10 cellular contexts compared by ENCODE assay signal in genomic region chr11:124839051-124839971, GRCh38. TPM values are rescaled to one million over a fixed set of nuclear protein-coding genes. Genes with fewer than 3 reads are reported as not detected.
DNase-seq lines count a peak whose midpoint lies in the region; ATAC-seq, FAIRE-seq and TF ChIP-seq lines count a peak whose summit lies in the region.
"Had no signal": no experiment of that assay in that cellular context is flagged by ENCODE, and none has a peak within 500 bp of the region (broad histone marks: within the 10 kb centered on the region; RNA-seq: fewer than 3 reads in every experiment).

No MANE protein-coding gene starts in this region.

- H3K4me2 ChIP-seq in astrocyte (ENCODE audit: low read length): peak overlapping the region; percentile 78
- H3K4me2 ChIP-seq in HepG2 (ENCODE audit: low read depth, low read length): peak overlapping the region; percentile 64

- ATAC-seq in HepG2 (peak; percentile 46), upper lobe of left lung (ENCODE audit: low FRiP score in 2 of 2) (no peak), GM19328 (IDR thresholded peaks at IDR 0.05; ENCODE audit: unreplicated experiment) (no peak)

- FAIRE-seq in astrocyte (lab: Jason Lieb, UNC): no peak
- no peak for FAIRE-seq in HepG2 (lab: Jason Lieb, UNC)

- H3K4me1 ChIP-seq in astrocyte (ENCODE audit: insufficient read depth, low read length) (peaks cover 20% of the 10 kb centered on the region), HepG2 (ENCODE audit: insufficient read depth, low read length) (peaks cover 38% of the 10 kb centered on the region), upper lobe of left lung (peaks cover 28 to 40% (median 39%) of the 10 kb centered on the region in 4 donors)

- peak overlapping the region; percentile 67 for H2AFZ ChIP-seq in astrocyte (ENCODE audit: low read depth, low read length)
- no peak overlapping the region for H2AFZ ChIP-seq in HepG2 (ENCODE audit: low read length)

- no peak for TF ChIP-seq RAD21 in HepG2 (CRISPR knock-in tag; IDR thresholded peaks at IDR 0.05)

- no peaks in the 10 kb centered on the region for H4K20me1 ChIP-seq in astrocyte (ENCODE audit: insufficient read depth, low read length)
- H4K20me1 ChIP-seq in HepG2 (ENCODE audit: insufficient read depth, low read length): no peaks in the 10 kb centered on the region

- 0% methylated on average over 5 of the region's 88 CpGs for whole genome bisulfite sequencing in HepG2 (ENCODE audit: low lambda C conversion rate)
- WGBS in upper lobe of left lung, 2 donors: 4 to 10% methylated on average over 4 to 31 of the region's 88 CpGs

- BruUV-seq in HepG2 (replicated peaks; lab: Mats Ljungman, UMichigan): no TSS peak

- H3K36me3 ChIP-seq in astrocyte (ENCODE audit: insufficient read depth, low read length) (no peaks in the 10 kb centered on the region), HepG2 (replicated peaks in 1 of 2; ENCODE audit: control insufficient read depth in 1 of 2, insufficient read depth in 2 of 2, low read length in 2 of 2) (no peaks in the 10 kb centered on the region), upper lobe of left lung (no peaks in the 10 kb centered on the region)

- peaks cover 2% of the 10 kb centered on the region for H3K4me1 Mint-ChIP-seq in astrocyte (ENCODE audit: low read depth, unreplicated experiment)

- H3K27me3 ChIP-seq in astrocyte (ENCODE audit: insufficient read depth, low read length) (peaks cover 63% of the 10 kb centered on the region), HepG2 (ENCODE audit: control insufficient read depth in 1 of 2, insufficient read depth in 2 of 2, low read length in 2 of 2) (peaks cover 14 to 68% of the 10 kb centered on the region in 2 experiments), upper lobe of left lung (peaks cover 0 to 34% (median 17%) of the 10 kb centered on the region in 4 donors)

- H3K4me3 ChIP-seq in astrocyte (ENCODE audit: insufficient read depth, low read depth, low read length) (peak overlapping the region; percentile 31), HepG2 (replicated peaks in 1 of 3; ENCODE audit: insufficient read depth in 1 of 3, low read depth in 2 of 3, low read length in 3 of 3) (peak overlapping the region; percentile 30 to 63 (median 35); a peak in 4 of 6 replicates), upper lobe of left lung (peak overlapping the region; percentile 10 to 40 (median 24))

- in situ Hi-C loops in HepG2 (cut with HindIII; ENCODE audit: extremely low pct_ligation_motif_present, low pct_unique_long_range_greater_than_20kb): loop anchor here (5.0 kb wide), 2 partner anchors 167 to 197 kb away; partner anchors contain the start of genes SIAE and SPA17

- no peaks in the 10 kb centered on the region for H3K36me3 Mint-ChIP-seq in astrocyte (ENCODE audit: low read depth, unreplicated experiment)

- peak; percentile 11 for DNase-seq in activated naive CD4-positive, alpha-beta T cell treated with Interleukin-2 at 50 U/mL for 16 hours
- no peak for DNase-seq in activated naive CD4-positive, alpha-beta T cell (lab: John Stamatoyannopoulos, UW)
- DNase-seq in astrocyte (ENCODE audit: low read depth): no peak
- DNase-seq in HepG2 (ENCODE audit: low spot score): no peak
- peak in 1 of 2 donors; percentile 86 for DNase-seq in upper lobe of left lung
- DNase-seq in NCI-H2107 (lab: John Stamatoyannopoulos, UW): no peak
- no peak for DNase-seq in T1000 (lab: John Stamatoyannopoulos, UW)
- DNase-seq: activated gamma-delta T cell, GDM1 had no signal

- TF ChIP-seq EP300 in HepG2 (IDR thresholded peaks at IDR 0.05; ENCODE audit: low read depth in 2 of 2, low read length in 2 of 2) (no peak), HepG2 (CRISPR knock-in tag; IDR thresholded peaks at IDR 0.05; ENCODE audit: borderline replicate concordance) (no peak), upper lobe of left lung (IDR thresholded peaks at IDR 0.05) (no peak)

- no peak for TF ChIP-seq CTCF in astrocyte (IDR thresholded peaks at IDR 0.05; ENCODE audit: insufficient read depth, low read depth, low read length)
- TF ChIP-seq CTCF in HepG2 (CRISPR knock-in tag; IDR thresholded peaks at IDR 0.05): no peak
- TF ChIP-seq CTCF in upper lobe of left lung (IDR thresholded peaks at IDR 0.05): no peak

- no peak overlapping the region for H3K9ac ChIP-seq in astrocyte (ENCODE audit: low read length)
- H3K9ac ChIP-seq in HepG2 (ENCODE audit: insufficient read depth, low read depth, low read length): no peak overlapping the region

- intact Hi-C loops in HepG2 (cut with micrococcal nuclease; ENCODE audit: unreplicated experiment): no loop called here

- POLR2A ChIA-PET in HepG2 (lab: Yijun Ruan, JAX): no interaction called here

- H3K79me2 ChIP-seq in astrocyte (ENCODE audit: insufficient read depth, low read length) (no peaks in the 10 kb centered on the region), HepG2 (ENCODE audit: insufficient read depth, low read length) (no peaks in the 10 kb centered on the region)

- peaks cover 6% of the 10 kb centered on the region for H3K9me3 ChIP-seq in astrocyte (ENCODE audit: insufficient read depth, low read depth, low read length)
- H3K9me3 ChIP-seq in HepG2 (ENCODE audit: low read length): no peaks in the 10 kb centered on the region
- no peaks in the 10 kb centered on the region for H3K9me3 ChIP-seq in upper lobe of left lung

- H3K27ac ChIP-seq in astrocyte (ENCODE audit: low read depth, low read length): no peak overlapping the region
- no peak overlapping the region for H3K27ac ChIP-seq in HepG2 (ENCODE audit: extremely low read length, insufficient read depth, low read length)
- H3K27ac ChIP-seq in upper lobe of left lung: no peak overlapping the region

- TF ChIP-seq POLR2A in HepG2 (IDR thresholded peaks at IDR 0.05; ENCODE audit: insufficient read depth in 1 of 2, low read depth in 2 of 2, low read length in 2 of 2) (no peak), upper lobe of left lung (IDR thresholded peaks at IDR 0.05) (no peak)

- H3K4me3 Mint-ChIP-seq in astrocyte (ENCODE audit: unreplicated experiment): peak overlapping the region; percentile 34

- H3K27me3 Mint-ChIP-seq in astrocyte (ENCODE audit: low read depth, unreplicated experiment): peaks cover 60% of the 10 kb centered on the region

- H3K27ac Mint-ChIP-seq in astrocyte (ENCODE audit: unreplicated experiment): no peak overlapping the region

- peaks cover 3% of the 10 kb centered on the region for H3K9me3 Mint-ChIP-seq in astrocyte (ENCODE audit: unreplicated experiment)

- CTCF ChIA-PET in HepG2 (lab: Yijun Ruan, JAX; ENCODE audit: low intra/inter-chr PET ratio, low total read pairs): interaction anchor here (4.5 kb wide), 1 partner anchor 170 kb away, joined by 45 read pairs; no protein-coding TSS in a partner anchor

RNA-seq across cellular contexts. Expression of gene ROBO3, which starts 25.9 kb away (rescaled TPM):
- total RNA-seq in astrocyte (12.9 and 14.5 TPM in 2 replicates), HepG2 (2016; rRNA removed; fragmentation: Illumina TruSeq; extraction: Trizol) (0.07 TPM in 1 of 2 replicates, not detected in the other), upper lobe of left lung (10 to 100 TPM in 2 of 6 donors, 1 to 10 TPM in 4; 6.4 to 40.9 (median 7.5) TPM)
- total RNA-seq in HepG2 (2016; cell fraction: cytosol; rRNA removed; fragmentation: Illumina TruSeq; extraction: Trizol; ENCODE audit: low read depth): not detected in 2 replicates
- 0.28 TPM in 1 of 2 replicates, not detected in the other for total RNA-seq in HepG2 (2016; cell fraction: insoluble cytoplasmic fraction; rRNA removed; fragmentation: Illumina TruSeq; extraction: Trizol)
- 0.24 and 0.25 TPM in 2 replicates for total RNA-seq in HepG2 (2016; cell fraction: membrane; rRNA removed; fragmentation: Illumina TruSeq; extraction: Trizol)
- total RNA-seq in HepG2 (2016; cell fraction: nucleus; rRNA removed; fragmentation: Illumina TruSeq; extraction: Trizol): 0.44 and 0.96 TPM in 2 replicates
- 2.2 and 2.4 TPM in 2 replicates for polyA plus RNA-seq in HepG2 (2011; rRNA removed)
- 0.49 and 2.1 TPM in 2 replicates for polyA plus RNA-seq in HepG2 (2011; cell fraction: cytosol; rRNA removed)
- polyA plus RNA-seq in HepG2 (2011; cell fraction: nucleus; rRNA removed): 10.4 and 24.0 TPM in 2 replicates
- 2.3 and 3.0 TPM in 2 replicates for polyA plus RNA-seq in HepG2 (2012)
- polyA plus RNA-seq in HepG2 (2016; cell fraction: cytosol; fragmentation: Illumina TruSeq; extraction: Trizol; ENCODE audit: low read depth): 0.10 and 0.23 TPM in 2 replicates
- 0.28 TPM in 1 of 2 replicates, not detected in the other for polyA plus RNA-seq in HepG2 (2016; cell fraction: insoluble cytoplasmic fraction; fragmentation: Illumina TruSeq; extraction: Trizol; ENCODE audit: low read depth)
- 0.50 TPM in 1 of 2 replicates, not detected in the other for polyA plus RNA-seq in HepG2 (2016; cell fraction: membrane; fragmentation: Illumina TruSeq; extraction: Trizol; ENCODE audit: low read depth)
- 0.48 and 0.88 TPM in 2 replicates for polyA plus RNA-seq in HepG2 (2016; cell fraction: nucleus; fragmentation: Illumina TruSeq; extraction: Trizol; ENCODE audit: insufficient read depth, low read depth)
- 1.2 TPM in 1 of 2 replicates, not detected in the other for polyA minus RNA-seq in HepG2 (2011; rRNA and poly(A)+ RNA removed; ENCODE audit: low replicate concordance)
- not detected in 2 replicates for polyA minus RNA-seq in HepG2 (2011; cell fraction: cytosol; rRNA and poly(A)+ RNA removed)
- 1.2 and 1.7 TPM in 2 replicates for polyA minus RNA-seq in HepG2 (2011; cell fraction: nucleus; rRNA and poly(A)+ RNA removed)

RNA-seq across cellular contexts. Expression of gene MSANTD2, which starts 39.1 kb away (rescaled TPM):
- total RNA-seq in astrocyte (13.7 and 18.7 TPM in 2 replicates), HepG2 (2016; rRNA removed; fragmentation: Illumina TruSeq; extraction: Trizol) (6.8 and 10.1 TPM in 2 replicates), upper lobe of left lung (10 to 100 TPM; 10.5 to 69.1 (median 14.0) TPM)
- total RNA-seq in HepG2 (2016; cell fraction: cytosol; rRNA removed; fragmentation: Illumina TruSeq; extraction: Trizol; ENCODE audit: low read depth): 2.0 and 2.6 TPM in 2 replicates
- total RNA-seq in HepG2 (2016; cell fraction: insoluble cytoplasmic fraction; rRNA removed; fragmentation: Illumina TruSeq; extraction: Trizol): 5.6 and 10.3 TPM in 2 replicates
- 4.5 and 5.1 TPM in 2 replicates for total RNA-seq in HepG2 (2016; cell fraction: membrane; rRNA removed; fragmentation: Illumina TruSeq; extraction: Trizol)
- total RNA-seq in HepG2 (2016; cell fraction: nucleus; rRNA removed; fragmentation: Illumina TruSeq; extraction: Trizol): 15.8 and 18.9 TPM in 2 replicates
- polyA plus RNA-seq in HepG2 (2011; rRNA removed): 7.5 and 8.7 TPM in 2 replicates
- 2.1 and 2.7 TPM in 2 replicates for polyA plus RNA-seq in HepG2 (2011; cell fraction: cytosol; rRNA removed)
- polyA plus RNA-seq in HepG2 (2011; cell fraction: nucleus; rRNA removed): 19.4 and 25.6 TPM in 2 replicates
- 6.6 and 7.1 TPM in 2 replicates for polyA plus RNA-seq in HepG2 (2012)
- polyA plus RNA-seq in HepG2 (2016; cell fraction: cytosol; fragmentation: Illumina TruSeq; extraction: Trizol; ENCODE audit: low read depth): 1.8 and 2.2 TPM in 2 replicates
- 7.1 and 7.6 TPM in 2 replicates for polyA plus RNA-seq in HepG2 (2016; cell fraction: insoluble cytoplasmic fraction; fragmentation: Illumina TruSeq; extraction: Trizol; ENCODE audit: low read depth)
- polyA plus RNA-seq in HepG2 (2016; cell fraction: membrane; fragmentation: Illumina TruSeq; extraction: Trizol; ENCODE audit: low read depth): 3.7 and 3.8 TPM in 2 replicates
- 45.5 and 49.8 TPM in 2 replicates for polyA plus RNA-seq in HepG2 (2016; cell fraction: nucleus; fragmentation: Illumina TruSeq; extraction: Trizol; ENCODE audit: insufficient read depth, low read depth)
- 1.6 and 4.0 TPM in 2 replicates for polyA minus RNA-seq in HepG2 (2011; rRNA and poly(A)+ RNA removed; ENCODE audit: low replicate concordance)
- polyA minus RNA-seq in HepG2 (2011; cell fraction: cytosol; rRNA and poly(A)+ RNA removed): 2.7 and 4.0 TPM in 2 replicates
- 14.8 and 19.6 TPM in 2 replicates for polyA minus RNA-seq in HepG2 (2011; cell fraction: nucleus; rRNA and poly(A)+ RNA removed)

RNA-seq across cellular contexts. Expression of gene ROBO4, which starts 58.4 kb away (rescaled TPM):
- total RNA-seq in astrocyte (0.25 TPM in 1 of 2 replicates, not detected in the other), HepG2 (2016; rRNA removed; fragmentation: Illumina TruSeq; extraction: Trizol) (0.07 TPM in 1 of 2 replicates, not detected in the other), upper lobe of left lung (100 to 1,000 TPM in 2 of 6 donors, 10 to 100 TPM in 4; 17.3 to 111 (median 50.2) TPM)
- not detected in 2 replicates for total RNA-seq in HepG2 (2016; cell fraction: cytosol; rRNA removed; fragmentation: Illumina TruSeq; extraction: Trizol; ENCODE audit: low read depth)
- not detected in 2 replicates for total RNA-seq in HepG2 (2016; cell fraction: insoluble cytoplasmic fraction; rRNA removed; fragmentation: Illumina TruSeq; extraction: Trizol)
- not detected in 2 replicates for total RNA-seq in HepG2 (2016; cell fraction: membrane; rRNA removed; fragmentation: Illumina TruSeq; extraction: Trizol)
- total RNA-seq in HepG2 (2016; cell fraction: nucleus; rRNA removed; fragmentation: Illumina TruSeq; extraction: Trizol): not detected in 2 replicates
- 0.47 and 1.1 TPM in 2 replicates for polyA plus RNA-seq in HepG2 (2011; rRNA removed)
- 0.21 and 0.60 TPM in 2 replicates for polyA plus RNA-seq in HepG2 (2011; cell fraction: cytosol; rRNA removed)
- 4.1 and 9.2 TPM in 2 replicates for polyA plus RNA-seq in HepG2 (2011; cell fraction: nucleus; rRNA removed)
- 2.2 and 2.4 TPM in 2 replicates for polyA plus RNA-seq in HepG2 (2012)
- polyA plus RNA-seq in HepG2 (2016; cell fraction: cytosol; fragmentation: Illumina TruSeq; extraction: Trizol; ENCODE audit: low read depth): not detected in 2 replicates
- polyA plus RNA-seq in HepG2 (2016; cell fraction: insoluble cytoplasmic fraction; fragmentation: Illumina TruSeq; extraction: Trizol; ENCODE audit: low read depth): not detected in 2 replicates
- not detected in 2 replicates for polyA plus RNA-seq in HepG2 (2016; cell fraction: membrane; fragmentation: Illumina TruSeq; extraction: Trizol; ENCODE audit: low read depth)
- polyA plus RNA-seq in HepG2 (2016; cell fraction: nucleus; fragmentation: Illumina TruSeq; extraction: Trizol; ENCODE audit: insufficient read depth, low read depth): 0.51 and 0.55 TPM in 2 replicates
- polyA minus RNA-seq in HepG2 (2011; rRNA and poly(A)+ RNA removed; ENCODE audit: low replicate concordance): 6.3 TPM in 1 of 2 replicates, not detected in the other
- 2.1 and 2.7 TPM in 2 replicates for polyA minus RNA-seq in HepG2 (2011; cell fraction: cytosol; rRNA and poly(A)+ RNA removed)
- polyA minus RNA-seq in HepG2 (2011; cell fraction: nucleus; rRNA and poly(A)+ RNA removed): 3.7 and 7.2 TPM in 2 replicates

Comparison
In these comparisons a context has a peak if more than half of its experiments do, and no peak if none do; other contexts are left out.
1. RNA of gene ROBO4, which starts 58.4 kb away (total RNA-seq): 17.3 to 111 TPM in upper lobe of left lung; 0.25 TPM in astrocyte and 0.07 TPM in HepG2; every median in the first group is over 10 times any median in the second.
2. Peak in every context shown above with its lines, with median percentiles within 50 percentile points of each other: H3K4me3 ChIP-seq.